24 cellular contexts compared by ENCODE assay signal in the genomic region with DNA sequence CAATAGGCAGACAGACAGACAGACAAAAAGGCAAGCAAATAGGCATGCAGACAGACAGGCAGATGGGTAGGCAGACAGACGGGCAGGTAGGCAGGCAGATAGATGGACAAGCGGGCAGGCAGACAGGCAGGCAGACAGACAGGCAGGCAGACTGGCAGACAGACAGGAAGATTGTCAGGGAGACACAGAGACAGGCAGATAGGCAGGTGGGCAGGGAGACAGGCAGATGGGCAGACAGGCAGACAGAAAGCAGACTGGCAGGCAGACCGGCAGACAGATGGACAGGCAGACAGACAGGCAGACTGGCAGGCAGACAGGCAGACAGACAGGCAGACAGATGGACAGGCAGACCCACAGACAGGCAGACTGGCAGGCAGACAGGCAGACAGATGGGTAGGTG.
"Had no signal": no experiment of that assay in that cellular context is flagged by ENCODE, and none has a peak within 500 bp of the region (broad histone marks: within the 10 kb centered on the region; RNA-seq: fewer than 3 reads in every experiment).

No MANE protein-coding gene starts in this region.

- H3K9me3 Mint-ChIP-seq: activated naive CD8-positive, alpha-beta T cell treated with anti-CD3 and anti-CD28 coated beads for 36 hours; activated T-cell treated with anti-CD3 and anti-CD28 coated beads, Interleukin-2, amount 50 U/mL, for 4 hours; central memory CD8-positive, alpha-beta T cell; effector memory CD8-positive, alpha-beta T cell; mesothelial cell of epicardium; naive thymus-derived CD8-positive, alpha-beta T cell had no signal

- H3K4me1 Mint-ChIP-seq: activated naive CD8-positive, alpha-beta T cell treated with anti-CD3 and anti-CD28 coated beads for 36 hours; central memory CD8-positive, alpha-beta T cell had no signal

- ATAC-seq: activated T-cell treated with anti-CD3 and anti-CD28 coated beads, Interleukin-2, amount 50 U/mL, for 4 hours; effector memory CD8-positive, alpha-beta T cell; esophagus mucosa; naive thymus-derived CD8-positive, alpha-beta T cell had no signal

- H3K27me3 Mint-ChIP-seq: activated naive CD8-positive, alpha-beta T cell treated with anti-CD3 and anti-CD28 coated beads for 36 hours had no signal

- H3K9me3 ChIP-seq: breast epithelium, colonic mucosa, left ventricle myocardium inferior, transverse colon had no signal

- H3K27me3 ChIP-seq: colonic mucosa, transverse colon had no signal

- H3K27ac ChIP-seq: breast epithelium, colonic mucosa, dorsolateral prefrontal cortex, left ventricle myocardium inferior, parathyroid adenoma, skin epidermis, transverse colon had no signal

- H3K4me3 ChIP-seq: breast epithelium, colonic mucosa, dorsolateral prefrontal cortex, left ventricle myocardium inferior, skin epidermis, transverse colon had no signal

- H3K4me3 Mint-ChIP-seq: activated naive CD8-positive, alpha-beta T cell treated with anti-CD3 and anti-CD28 coated beads for 36 hours; activated T-cell treated with anti-CD3 and anti-CD28 coated beads, Interleukin-2, amount 50 U/mL, for 4 hours; central memory CD8-positive, alpha-beta T cell; effector memory CD8-positive, alpha-beta T cell; mesothelial cell of epicardium; naive thymus-derived CD8-positive, alpha-beta T cell had no signal

- H3K36me3 ChIP-seq: breast epithelium, colonic mucosa, left ventricle myocardium inferior, transverse colon had no signal

- H3K4me1 ChIP-seq: breast epithelium, colonic mucosa, left ventricle myocardium inferior, parathyroid adenoma had no signal

- H3K27ac Mint-ChIP-seq: activated naive CD8-positive, alpha-beta T cell treated with anti-CD3 and anti-CD28 coated beads for 36 hours; mesothelial cell of epicardium had no signal

- H3K36me3 Mint-ChIP-seq: activated naive CD8-positive, alpha-beta T cell treated with anti-CD3 and anti-CD28 coated beads for 36 hours; mesothelial cell of epicardium; naive thymus-derived CD8-positive, alpha-beta T cell had no signal

- DNase-seq: activated CD4-positive, alpha-beta T cell treated with anti-CD3 and anti-CD28 coated beads for 4 hours; activated CD4-positive, alpha-beta T cell treated with anti-CD3 and anti-CD28 coated beads, Interleukin-2, amount 50 U/mL, for 48 hours; activated CD4-positive, CD25-positive, alpha-beta regulatory T cell; activated CD8-positive, alpha-beta memory T cell treated with anti-CD3 and anti-CD28 coated beads, Interleukin-2, amount 50 U/mL, for 48 hours; activated naive CD4-positive, alpha-beta T cell treated with Interleukin-2 at 50 U/mL for 16 hours; activated naive CD8-positive, alpha-beta T cell treated with anti-CD3 and anti-CD28 coated beads for 36 hours; activated T-cell treated with anti-CD3 and anti-CD28 coated beads, Interleukin-2, amount 50 U/mL, for 4 hours; colonic mucosa; dorsolateral prefrontal cortex; effector memory CD8-positive, alpha-beta T cell; foreskin melanocyte; hypothalamus; left ventricle myocardium inferior; naive thymus-derived CD8-positive, alpha-beta T cell; nucleus accumbens; stimulated activated CD4-positive, alpha-beta T cell treated with anti-CD3 and anti-CD28 coated beads, Interleukin-1b, Interleukin-23, amount 100 ng/mL, for 48 hours; T1000; transverse colon had no signal
